8 cellular contexts compared by ENCODE assay signal in genomic region chrX:151397741-151398070, GRCh38. TPM values are rescaled to one million over a fixed set of nuclear protein-coding genes. Genes with fewer than 3 reads are reported as not detected.
A peak's percentile ranks its signal among the peaks of the same experiment; 100 is the strongest.
DNase-seq lines count a peak whose midpoint lies in the region; ATAC-seq and TF ChIP-seq lines count a peak whose summit lies in the region.

No MANE protein-coding gene starts in this region.

- H3K9me3 ChIP-seq in Karpas-422 (ENCODE audit: low read length) (no peaks in the 10 kb centered on the region), breast epithelium (no peaks in the 10 kb centered on the region), muscle layer of colon (ENCODE audit: low read length) (no peaks in the 10 kb centered on the region)

- H4K20me1 ChIP-seq in Karpas-422 (ENCODE audit: insufficient read depth, low read depth, low read length): peaks cover 11% of the 10 kb centered on the region; the same call in 1 of the 2 replicates

- ATAC-seq in omental fat pad (ENCODE audit: low FRiP score) (no peak), HG03108 (IDR thresholded peaks at IDR 0.05; ENCODE audit: unreplicated experiment) (no peak), GM19324 (IDR thresholded peaks at IDR 0.05; ENCODE audit: low FRiP score, unreplicated experiment) (no peak)

- H3K4me3 Mint-ChIP-seq in activated CD4-positive, alpha-beta T cell treated with anti-CD3 and anti-CD28 coated beads, Interleukin-2, amount 10 ng/mL, durations not matched to agents 7 days and 5 days: peak overlapping the region; percentile 80

- H3K36me3 ChIP-seq in Karpas-422 (ENCODE audit: insufficient read depth, low read length) (no peaks in the 10 kb centered on the region), breast epithelium (no peaks in the 10 kb centered on the region), muscle layer of colon (ENCODE audit: insufficient read depth, low read length) (no peaks in the 10 kb centered on the region)

- H3K27ac Mint-ChIP-seq in activated CD4-positive, alpha-beta T cell treated with anti-CD3 and anti-CD28 coated beads, Interleukin-2, amount 10 ng/mL, durations not matched to agents 7 days and 5 days: peak overlapping the region; percentile 89

- H3K27ac ChIP-seq in Karpas-422 (ENCODE audit: low read length) (peak overlapping the region; percentile 43; the same call in 1 of the 2 replicates), breast epithelium (peak overlapping the region; percentile 91 to 99), muscle layer of colon (ENCODE audit: low read depth, low read length) (peak overlapping the region; percentile 92)

- intact Hi-C loops in breast epithelium (cut with DNase I; ENCODE audit: low total_unique reads): no loop called here

- H3K27me3 ChIP-seq in Karpas-422 (ENCODE audit: low read length) (no peaks in the 10 kb centered on the region), breast epithelium (peaks cover 0 to 4% of the 10 kb centered on the region in 2 donors), muscle layer of colon (ENCODE audit: control insufficient read depth in 1 of 2, insufficient read depth in 2 of 2, low read length in 2 of 2) (no peaks in the 10 kb centered on the region)

- DNase-seq in activated CD4-positive, alpha-beta T cell treated with anti-CD3 and anti-CD28 coated beads, Interleukin-2, amount 10 ng/mL, durations not matched to agents 7 days and 5 days: no peak
- no peak for DNase-seq in activated CD4-positive, alpha-beta T cell treated with anti-CD3 and anti-CD28 coated beads, Interleukin-2, amount 50 U/mL, for 48 hours
- peak; percentile 40 for DNase-seq in Karpas-422
- no peak for DNase-seq in breast epithelium (ENCODE audit: low spot score in 2 of 2)
- no peak for DNase-seq in omental fat pad (ENCODE audit: low spot score)

- no peaks in the 10 kb centered on the region; the same call in 1 of the 2 replicates for H3K9me2 ChIP-seq in Karpas-422 (replicated peaks; ENCODE audit: insufficient read depth, low read length)

- peak overlapping the region; percentile 77 for H3K4me3 ChIP-seq in Karpas-422 (ENCODE audit: low read length)
- peak overlapping the region; percentile 69 to 72 (median 72) for H3K4me3 ChIP-seq in breast epithelium
- peak overlapping the region; percentile 45 to 74 for H3K4me3 ChIP-seq in muscle layer of colon (ENCODE audit: low read depth in 1 of 2, low read length in 2 of 2)

- no peak overlapping the region for H2AFZ ChIP-seq in Karpas-422 (ENCODE audit: low read length)

- CTCF ChIA-PET in activated CD4-positive, alpha-beta T cell treated with anti-CD3 and anti-CD28 coated beads, Interleukin-2, amount 10 ng/mL, durations not matched to agents 7 days and 5 days (lab: Charles Lee): interaction anchor here (0.7 to 1.2 kb wide), 3 partner anchors 12 to 25 kb away, joined by 3 read pairs; no protein-coding TSS in a partner anchor

- peaks cover 10% of the 10 kb centered on the region for H3K36me3 Mint-ChIP-seq in activated CD4-positive, alpha-beta T cell treated with anti-CD3 and anti-CD28 coated beads, Interleukin-2, amount 10 ng/mL, durations not matched to agents 7 days and 5 days (ENCODE audit: low read depth)

- H3K27me3 Mint-ChIP-seq in activated CD4-positive, alpha-beta T cell treated with anti-CD3 and anti-CD28 coated beads, Interleukin-2, amount 10 ng/mL, durations not matched to agents 7 days and 5 days: no peaks in the 10 kb centered on the region

- H3K79me2 ChIP-seq in Karpas-422 (ENCODE audit: low read length): peaks cover 57% of the 10 kb centered on the region

- H3K9me3 Mint-ChIP-seq in activated CD4-positive, alpha-beta T cell treated with anti-CD3 and anti-CD28 coated beads, Interleukin-2, amount 10 ng/mL, durations not matched to agents 7 days and 5 days: no peaks in the 10 kb centered on the region

- no peak for TF ChIP-seq POLR2A in breast epithelium (IDR thresholded peaks at IDR 0.05)

- peak overlapping the region; percentile 93 for H3K9ac ChIP-seq in Karpas-422 (ENCODE audit: low read length)
- peak overlapping the region; percentile 70 for H3K9ac ChIP-seq in muscle layer of colon (ENCODE audit: low read length)

- POLR2A ChIA-PET in activated CD4-positive, alpha-beta T cell treated with anti-CD3 and anti-CD28 coated beads, Interleukin-2, amount 10 ng/mL, durations not matched to agents 7 days and 5 days (lab: Charles Lee): interaction anchor here (0.6 kb wide), 1 partner anchor 701 kb away, joined by 6 read pairs; no protein-coding TSS in a partner anchor

- peaks cover 60% of the 10 kb centered on the region for H3K4me1 Mint-ChIP-seq in activated CD4-positive, alpha-beta T cell treated with anti-CD3 and anti-CD28 coated beads, Interleukin-2, amount 10 ng/mL, durations not matched to agents 7 days and 5 days

- H3K4me1 ChIP-seq in Karpas-422 (ENCODE audit: low read length) (peaks cover 37% of the 10 kb centered on the region), breast epithelium (no peaks in the 10 kb centered on the region), muscle layer of colon (ENCODE audit: insufficient read depth, low read length) (no peaks in the 10 kb centered on the region)

- TF ChIP-seq CTCF in breast epithelium (IDR thresholded peaks at IDR 0.05) (no peak), omental fat pad (IDR thresholded peaks at IDR 0.05) (no peak)

- H3K4me2 ChIP-seq in Karpas-422 (ENCODE audit: low read depth, low read length, poor library complexity, severe bottlenecking): peak overlapping the region; percentile 59

RNA-seq across cellular contexts. Expression of gene VMA21, which starts 0.7 kb away (rescaled TPM):
- 10 to 100 TPM; 39.7 TPM for total RNA-seq in activated CD4-positive, alpha-beta T cell treated with anti-CD3 and anti-CD28 coated beads, Interleukin-2, amount 10 ng/mL, durations not matched to agents 7 days and 5 days
- 19.1 and 49.8 TPM in 2 replicates for total RNA-seq in Karpas-422 (2014; rRNA removed; shearing (Covaris generic); ENCODE audit: low replicate concordance)
- total RNA-seq in breast epithelium: 10 to 100 TPM; 28.6 to 45.5 (median 32.8) TPM
- 10 to 100 TPM; 34.2 to 42.5 (median 38.7) TPM for total RNA-seq in omental fat pad

Comparison
In these comparisons a context has a peak if more than half of its experiments do, and no peak if none do; other contexts are left out.
1. H3K27ac ChIP-seq: peak in every context shown above with its lines; median percentile 95 in breast epithelium; 92 in muscle layer of colon; 43 in Karpas-422.